Comparison of ENCODE assay signal across 1 cellular context in the genomic region with DNA sequence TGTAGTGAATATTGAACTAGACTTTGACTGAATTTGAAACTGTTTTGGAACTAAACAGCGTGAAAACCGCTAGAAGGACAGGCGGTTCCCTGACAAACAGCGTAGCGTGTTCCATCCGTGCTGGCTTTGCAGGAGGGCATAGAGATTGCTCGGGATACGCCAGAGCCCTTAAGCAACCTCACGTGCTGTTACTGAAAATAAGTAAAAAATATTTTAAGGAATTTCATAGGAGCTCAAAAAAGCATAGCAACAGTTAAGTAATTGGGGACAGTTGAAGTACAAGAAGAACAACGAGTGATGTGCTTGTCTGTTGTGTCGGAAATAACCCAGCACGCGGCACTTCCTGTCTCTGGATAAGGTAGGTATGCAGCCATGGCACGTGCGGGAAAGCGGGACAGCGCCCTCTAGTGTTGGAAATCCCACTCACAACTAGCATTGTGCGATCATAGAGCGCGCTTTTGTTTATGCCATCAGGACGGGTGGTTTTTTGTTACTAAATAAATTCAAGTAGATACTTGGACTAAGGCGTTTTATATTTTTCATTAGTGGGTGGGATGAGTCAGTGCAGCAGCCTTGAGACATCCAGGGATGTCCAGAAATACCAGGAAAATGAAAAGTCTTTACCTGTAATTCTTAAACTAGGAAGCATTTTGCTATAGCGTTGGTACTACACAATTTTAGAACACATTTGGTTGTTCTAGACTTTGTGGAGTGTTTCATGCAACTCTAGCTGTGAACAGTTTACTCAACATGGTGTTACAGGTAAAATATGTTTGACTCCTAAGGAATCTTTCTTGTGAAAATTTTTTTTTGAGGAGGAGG.
TF ChIP-seq lines count a peak whose summit lies in the region.

No MANE protein-coding gene starts in this region.

TF ChIP-seq in neural cell, 6 proteins besides CTCF, POLR2A, EP300 and RAD21 (continued from another document):
- TF ChIP-seq SMC3 (conservative IDR thresholded peaks at IDR 0.05; ENCODE audit: poor library complexity), result peak; percentile 60
